Comparison of ENCODE assay signal across 20 cellular contexts in genomic region chr9:126153382-126153781, GRCh38.
A peak's percentile ranks its signal among the peaks of the same experiment; 100 is the strongest.
DNase-seq lines count a peak whose midpoint lies in the region; ATAC-seq, FAIRE-seq and TF ChIP-seq lines count a peak whose summit lies in the region.
"Had no signal": no experiment of that assay in that cellular context is flagged by ENCODE, and none has a peak within 500 bp of the region (broad histone marks: within the 10 kb centered on the region; RNA-seq: fewer than 3 reads in every experiment).

No MANE protein-coding gene starts in this region.

- H2AK5ac ChIP-seq in IMR-90 (ENCODE audit: low read depth, low read length), result no peak overlapping the region
- no peak overlapping the region for H2AK5ac ChIP-seq in H1 (ENCODE audit: low read depth, low read length)

- H2BK5ac ChIP-seq in IMR-90 (ENCODE audit: low read depth, low read length, poor library complexity, severe bottlenecking), result peak overlapping the region; percentile 18
- H2BK5ac ChIP-seq in H1 (ENCODE audit: low read depth, low read length), result no peak overlapping the region

- no peaks in the 10 kb centered on the region for H3K36me3 ChIP-seq in IMR-90 (ENCODE audit: control insufficient read depth, insufficient read depth, low read length)
- no peaks in the 10 kb centered on the region for H3K36me3 ChIP-seq in H1 (ENCODE audit: control insufficient read depth in 2 of 4, insufficient read depth in 4 of 4, low read length in 3 of 4)
- H3K36me3 ChIP-seq: BLaER1 treated with 17β-estradiol and CSF1 and Interleukin-3, amounts not matched to agents 10 nM and 100 nM had no signal

- peaks cover 35% of the 10 kb centered on the region for H3K27me3 ChIP-seq in IMR-90 (ENCODE audit: control insufficient read depth, insufficient read depth, low read length)
- peaks cover 0 to 5% (median 3%) of the 10 kb centered on the region in 4 experiments; a peak in 6 of 7 replicates for H3K27me3 ChIP-seq in H1 (replicated peaks in 1 of 4; ENCODE audit: control insufficient read depth in 3 of 4, extremely low read depth in 1 of 4, insufficient read depth in 3 of 4, low read length in 3 of 4)

- ATAC-seq in Right ventricle myocardium superior (ENCODE audit: poor library complexity) (no peak), IMR-90 (ENCODE audit: low read depth) (no peak)

- in situ Hi-C loops in IMR-90 (cut with MboI; ENCODE audit: low sequenced_read_pairs), result no loop called here

- H4K20me1 ChIP-seq in IMR-90 (ENCODE audit: insufficient read depth, low read length) (no peaks in the 10 kb centered on the region), H1 (replicated peaks in 1 of 2; ENCODE audit: control insufficient read depth in 1 of 2, insufficient read depth in 2 of 2, low read length in 2 of 2) (peaks cover 0 to 4% of the 10 kb centered on the region in 2 experiments)
- H4K20me1 ChIP-seq: BLaER1 treated with 17β-estradiol and CSF1 and Interleukin-3, amounts not matched to agents 10 nM and 100 nM had no signal

- DNase-seq in cardiac septum (ENCODE audit: low spot score) (peak; percentile 22), Right ventricle myocardium superior (no peak), IMR-90 (no peak), H1 (ENCODE audit: low read depth in 1 of 2, low spot score in 2 of 2) (no peak), lower leg skin (ENCODE audit: low spot score in 2 of 2) (peak; percentile 1 to 31), NCI-H2171 treated with DMSO at 0.1 percent for 48 hours (lab: John Stamatoyannopoulos, UW) (no peak), activated T-cell treated with anti-CD3 and anti-CD28 coated beads for 4 hours (no peak), nucleus accumbens (lab: John Stamatoyannopoulos, UW) (no peak)
- DNase-seq: Calu3; CD4-positive, alpha-beta T cell; COR-L47; DMS53; DMS79 treated with DMSO at 0.1 percent for 48 hours; GF-D8; GOT3; HCEC 1CT had no signal

- no peak for FAIRE-seq in H1 (lab: Jason Lieb, UNC)
- FAIRE-seq: A204.1, GM12892 had no signal

- no peak overlapping the region for H4K5ac ChIP-seq in IMR-90 (ENCODE audit: low read depth, low read length)
- H4K5ac ChIP-seq in H1 (ENCODE audit: insufficient read length, low read depth, low read length), result no peak overlapping the region

- CTCF ChIA-PET in IMR-90 (lab: Yijun Ruan, JAX) (no interaction called here), H1 (lab: Charles Lee; ENCODE audit: partially characterized antibody) (interaction anchor here (0.6 kb wide), 1 partner anchor 237 kb away, joined by 3 read pairs; no protein-coding TSS in a partner anchor)

- TF ChIP-seq POLR2A in IMR-90 (IDR thresholded peaks at IDR 0.05; ENCODE audit: low read depth, low read length), result no peak
- no peak for TF ChIP-seq POLR2A in H1 (IDR thresholded peaks at IDR 0.05; ENCODE audit: control extremely low read depth in 1 of 2, low read depth in 2 of 2, low read length in 2 of 2)
- no peak for TF ChIP-seq POLR2A in lower leg skin (IDR thresholded peaks at IDR 0.05)

- POLR2A ChIA-PET in IMR-90 (lab: Charles Lee; ENCODE audit: unreplicated experiment), result no interaction called here
- POLR2A ChIA-PET in H1 (lab: Charles Lee; ENCODE audit: partially characterized antibody), result no interaction called here

- no peaks in the 10 kb centered on the region for H3K9me1 ChIP-seq in IMR-90 (ENCODE audit: insufficient read depth, low read length)

- no TSS peak for BruUV-seq in IMR-90 (replicated peaks; lab: Mats Ljungman, UMichigan)

- H3K4me1 ChIP-seq in IMR-90 (ENCODE audit: control insufficient read depth, insufficient read depth, low read length), result no peaks in the 10 kb centered on the region
- peaks cover 0 to 7% (median 0%) of the 10 kb centered on the region in 4 experiments; a peak in 1 of 7 replicates for H3K4me1 ChIP-seq in H1 (replicated peaks in 1 of 4; ENCODE audit: control insufficient read depth in 3 of 4, insufficient read depth in 4 of 4, low read length in 3 of 4)

- no peak for TF ChIP-seq CTCF in IMR-90 (conservative IDR thresholded peaks at IDR 0.05; ENCODE audit: low read depth, low read length)
- TF ChIP-seq CTCF in H1 (IDR thresholded peaks at IDR 0.05; ENCODE audit: control extremely low read depth in 1 of 3, insufficient read depth in 1 of 3, low read depth in 1 of 3, low read length in 3 of 3), result no peak
- no peak for TF ChIP-seq CTCF in lower leg skin (IDR thresholded peaks at IDR 0.05)

- no peaks in the 10 kb centered on the region for H3K79me1 ChIP-seq in IMR-90 (ENCODE audit: low read depth in 1 of 2, low read length in 2 of 2)
- peaks cover 2% of the 10 kb centered on the region; the same call in 1 of the 2 replicates for H3K79me1 ChIP-seq in H1 (ENCODE audit: low read depth, low read length)

- H4K8ac ChIP-seq in IMR-90 (ENCODE audit: low read depth in 2 of 2, low read length in 2 of 2) (no peak overlapping the region), H1 (ENCODE audit: extremely low read depth, insufficient read depth, low read length) (no peak overlapping the region)

- TF ChIP-seq EP300 in H1 (IDR thresholded peaks at IDR 0.05; ENCODE audit: borderline replicate concordance in 1 of 2, low read depth in 2 of 2, low read length in 2 of 2), result no peak

- H3K9ac ChIP-seq in IMR-90 (ENCODE audit: low read depth, low read length), result no peak overlapping the region
- H3K9ac ChIP-seq in H1 (replicated peaks in 1 of 4; ENCODE audit: extremely low read depth in 1 of 4, low read depth in 3 of 4, low read length in 3 of 4), result no peak overlapping the region
- H3K9ac ChIP-seq: BLaER1 treated with 17β-estradiol and CSF1 and Interleukin-3, amounts not matched to agents 10 nM and 100 nM had no signal

- H3K4me3 ChIP-seq in IMR-90 (ENCODE audit: insufficient read depth, low read depth, low read length), result no peak overlapping the region
- H3K4me3 ChIP-seq in H1 (ENCODE audit: extremely low read depth in 1 of 4, insufficient read depth in 2 of 4, low read depth in 3 of 4, low read length in 4 of 4), result no peak overlapping the region
- no peak overlapping the region for H3K4me3 ChIP-seq in lower leg skin (ENCODE audit: low read depth, poor library complexity, severe bottlenecking)
- H3K4me3 ChIP-seq: BLaER1 treated with 17β-estradiol and CSF1 and Interleukin-3, amounts not matched to agents 10 nM and 100 nM had no signal

- H3K23ac ChIP-seq in IMR-90 (ENCODE audit: low read depth, low read length) (no peak overlapping the region), H1 (ENCODE audit: insufficient read length) (no peak overlapping the region)

- H3K18ac ChIP-seq in IMR-90 (ENCODE audit: low read depth, low read length) (no peak overlapping the region), H1 (ENCODE audit: extremely low read depth, low read length) (no peak overlapping the region)

- H2BK12ac ChIP-seq in H1 (ENCODE audit: low read depth, low read length), result no peak overlapping the region

- H4K91ac ChIP-seq in IMR-90 (ENCODE audit: insufficient read depth, low read depth, low read length) (no peak overlapping the region), H1 (replicated peaks; ENCODE audit: insufficient read length, low read length) (no peak overlapping the region)

- intact Hi-C loops in cardiac septum (cut with DNase I), result no loop called here
- intact Hi-C loops in Right ventricle myocardium superior (cut with DNase I), result no loop called here
- intact Hi-C loops in IMR-90 (cut with micrococcal nuclease), result no loop called here
- intact Hi-C loops in lower leg skin (cut with DNase I; ENCODE audit: low total_unique reads), result no loop called here

- H2BK120ac ChIP-seq in IMR-90 (ENCODE audit: low read depth, low read length) (no peak overlapping the region), H1 (replicated peaks; ENCODE audit: low read depth, low read length) (no peak overlapping the region)

- peaks cover 5% of the 10 kb centered on the region; the same call in 1 of the 2 replicates for H3K23me2 ChIP-seq in H1 (ENCODE audit: low read depth, low read length)

- no peak overlapping the region for H3K27ac ChIP-seq in IMR-90 (ENCODE audit: insufficient read depth, low read length)
- H3K27ac ChIP-seq in H1 (ENCODE audit: low read depth, low read length), result no peak overlapping the region
- H3K27ac ChIP-seq: 22Rv1; BLaER1 treated with 17β-estradiol and CSF1 and Interleukin-3, amounts not matched to agents 10 nM and 100 nM had no signal

- H3K4me2 ChIP-seq in IMR-90 (ENCODE audit: low read depth, low read length), result no peak overlapping the region
- no peak overlapping the region for H3K4me2 ChIP-seq in H1 (ENCODE audit: insufficient read depth in 1 of 2, low read depth in 2 of 2, low read length in 2 of 2)

- H3K56ac ChIP-seq in IMR-90 (ENCODE audit: extremely low read depth, insufficient read depth, low read length), result no peak overlapping the region
- H3K56ac ChIP-seq in H1 (replicated peaks; ENCODE audit: insufficient read length, low read depth, low read length), result peak overlapping the region; percentile 48

- no peak overlapping the region for H3K4ac ChIP-seq in IMR-90 (ENCODE audit: low read depth, low read length)
- no peak overlapping the region for H3K4ac ChIP-seq in H1 (replicated peaks; ENCODE audit: insufficient read length, low read depth, low read length)

- H2AK9ac ChIP-seq in IMR-90 (replicated peaks; ENCODE audit: low read depth, low read length, poor library complexity), result no peak overlapping the region

- H3K14ac ChIP-seq in IMR-90 (replicated peaks; ENCODE audit: low read depth, low read length) (no peak overlapping the region), H1 (ENCODE audit: insufficient read length) (no peak overlapping the region)

- H2AFZ ChIP-seq in IMR-90 (replicated peaks; ENCODE audit: low read length, poor library complexity) (no peak overlapping the region), H1 (ENCODE audit: low read length) (no peak overlapping the region)

- H3K9me3 ChIP-seq in IMR-90 (ENCODE audit: control insufficient read depth, insufficient read depth, low read length), result no peaks in the 10 kb centered on the region
- H3K9me3 ChIP-seq in H1 (ENCODE audit: insufficient read depth in 2 of 2, low read depth in 1 of 2, low read length in 1 of 2), result no peaks in the 10 kb centered on the region
- H3K9me3 ChIP-seq: BLaER1 treated with 17β-estradiol and CSF1 and Interleukin-3, amounts not matched to agents 10 nM and 100 nM had no signal

- WGBS in IMR-90 (ENCODE audit: extremely low coverage in 2 of 2, insufficient read length in 1 of 2), 2 experiments, result 71 to 100% methylated on average over 2 to 5 of the region's 6 CpGs
- 65 to 100% methylated on average over 2 to 6 of the region's 6 CpGs for WGBS in H1 (ENCODE audit: extremely low coverage in 1 of 2, insufficient coverage in 1 of 2, insufficient read length in 1 of 2, insufficient replicate concordance in 2 of 2, low coverage in 1 of 2, low lambda C conversion rate in 2 of 2, missing lambda C conversion rate in 1 of 2), 2 experiments
- WGBS in lower leg skin, 2 donors, result 69 to 86% methylated on average over 6 of the region's 6 CpGs

- no peak overlapping the region for H2BK15ac ChIP-seq in IMR-90 (ENCODE audit: low read depth, low read length)
- no peak overlapping the region for H2BK15ac ChIP-seq in H1 (ENCODE audit: low read length)

- H3K79me2 ChIP-seq in H1 (ENCODE audit: control insufficient read depth in 1 of 2, insufficient read depth in 2 of 2, low read length in 2 of 2), result no peaks in the 10 kb centered on the region

- dilution Hi-C loops in IMR-90 (cut with HindIII; ENCODE audit: low sequenced_read_pairs, unreplicated experiment), result no loop called here

- TF ChIP-seq RAD21 in IMR-90 (IDR thresholded peaks at IDR 0.05; ENCODE audit: low read length) (no peak), H1 (IDR thresholded peaks at IDR 0.05 in 1 of 2, conservative IDR thresholded peaks at IDR 0.05 in 1 of 2; ENCODE audit: low read depth in 2 of 2, low read length in 2 of 2) (no peak)

- H2BK20ac ChIP-seq in IMR-90 (ENCODE audit: low read depth, low read length) (no peak overlapping the region), H1 (ENCODE audit: low read length) (no peak overlapping the region)

Comparison
In these comparisons a context has a peak if more than half of its experiments do, and no peak if none do; other contexts are left out.
1. DNase-seq: peak in cardiac septum (single experiment) and lower leg skin (2 of 2); none in Right ventricle myocardium superior (single experiment), IMR-90 (single experiment), H1 (0 of 2), NCI-H2171 treated with DMSO at 0.1 percent for 48 hours (single experiment), activated T-cell treated with anti-CD3 and anti-CD28 coated beads for 4 hours (single experiment) and nucleus accumbens (0 of 56).